ENCODE assay signal across 1 cellular context in genomic region chr4:71053613-71054012, GRCh38.
DNase-seq lines count a peak whose midpoint lies in the region; ATAC-seq and TF ChIP-seq lines count a peak whose summit lies in the region.
"Not testable (repeated sequence)": the region's sequence is repeated elsewhere in the genome, so short reads cannot be mapped to it uniquely, and the experiment has no call there.

No MANE protein-coding gene starts in this region.

- not testable (repeated sequence) for H3K27ac Mint-ChIP-seq in WTC11

- not testable (repeated sequence) for H3K36me3 Mint-ChIP-seq in WTC11

- TF ChIP-seq CTCF in WTC11 (IDR thresholded peaks at IDR 0.05) = not testable (repeated sequence)

- not testable (repeated sequence) for H3K4me3 Mint-ChIP-seq in WTC11

- H3K27me3 Mint-ChIP-seq in WTC11 (ENCODE audit: low read depth) = not testable (repeated sequence)

- peaks cover 13% of the 10 kb centered on the region for H3K9me3 Mint-ChIP-seq in WTC11

- CTCF ChIA-PET in WTC11 (lab: Charles Lee) = not testable (repeated sequence)

- ATAC-seq in WTC11 = not testable (repeated sequence)

- not testable (repeated sequence) for DNase-seq in WTC11 (ENCODE audit: low spot score)

- not testable (repeated sequence) for H3K4me1 Mint-ChIP-seq in WTC11

- POLR2A ChIA-PET in WTC11 (lab: Charles Lee) = not testable (repeated sequence)

TF ChIP-seq in WTC11, 78 proteins besides CTCF, POLR2A, EP300 and RAD21:
- peak; percentile 94 for TF ChIP-seq HMGA2 (CRISPR knock-in tag; IDR thresholded peaks at IDR 0.05)
